Comparison of ENCODE assay signal across 8 cellular contexts in genomic region chr1:33081554-33082305, GRCh38. TPM values are rescaled to one million over a fixed set of nuclear protein-coding genes. Genes with fewer than 3 reads are reported as not detected.
A peak's percentile ranks its signal among the peaks of the same experiment; 100 is the strongest.
DNase-seq lines count a peak whose midpoint lies in the region; ATAC-seq, FAIRE-seq and TF ChIP-seq lines count a peak whose summit lies in the region.

No MANE protein-coding gene starts in this region.

- no peaks in the 10 kb centered on the region for H3K4me1 ChIP-seq in iPS-18a (ENCODE audit: control insufficient read depth, low read depth, low read length)
- H3K4me1 ChIP-seq in small intestine (ENCODE audit: control insufficient read depth in 2 of 2, insufficient read depth in 1 of 2, low read depth in 1 of 2, low read length in 1 of 2), result peaks cover 0 to 4% of the 10 kb centered on the region in 2 donors

- H3K36me3 Mint-ChIP-seq in activated T-helper 2 cell treated with anti-CD3 and anti-CD28 coated beads, Interferon-gamma antibody, Interleukin-2, Interleukin-4, amounts not matched to agents 10 μg/mL and 5 μg/mL and 100 μg/mL, durations not matched to agents 14 hours and 24 hours and 36 hours (ENCODE audit: low read depth), result no peaks in the 10 kb centered on the region

- WGBS in small intestine, 3 donors, result 4 to 9% (median 6%) methylated on average over 35 of the region's 35 CpGs

- H3K4me1 Mint-ChIP-seq in activated T-helper 2 cell treated with anti-CD3 and anti-CD28 coated beads, Interferon-gamma antibody, Interleukin-2, Interleukin-4, amounts not matched to agents 10 μg/mL and 5 μg/mL and 100 μg/mL, durations not matched to agents 14 hours and 24 hours and 36 hours (ENCODE audit: low read depth), result peaks cover 22% of the 10 kb centered on the region

- peak overlapping the region; percentile 70 for H3K4me3 Mint-ChIP-seq in activated T-helper 2 cell treated with anti-CD3 and anti-CD28 coated beads, Interferon-gamma antibody, Interleukin-2, Interleukin-4, amounts not matched to agents 10 μg/mL and 5 μg/mL and 100 μg/mL, durations not matched to agents 14 hours and 24 hours and 36 hours (ENCODE audit: low read depth)

- no peaks in the 10 kb centered on the region for H3K36me3 ChIP-seq in iPS-18a (ENCODE audit: control insufficient read depth, low read depth, low read length)
- H3K36me3 ChIP-seq in small intestine (ENCODE audit: control insufficient read depth in 2 of 2, insufficient read depth in 2 of 2, low read length in 2 of 2), result no peaks in the 10 kb centered on the region

- H3K9me3 ChIP-seq in iPS-18a (ENCODE audit: control insufficient read depth, low read depth, low read length), result no peaks in the 10 kb centered on the region
- H3K9me3 ChIP-seq in small intestine (ENCODE audit: control insufficient read depth, low read depth), result no peaks in the 10 kb centered on the region

- FAIRE-seq in small intestine (lab: Jason Lieb, UNC), result no peak
- FAIRE-seq in frontal cortex (lab: Jason Lieb, UNC), result no peak

- no peak for ATAC-seq in HG02973 (IDR thresholded peaks at IDR 0.05; ENCODE audit: unreplicated experiment)
- no peak for ATAC-seq in GM19023 (IDR thresholded peaks at IDR 0.05; ENCODE audit: unreplicated experiment)

- peak overlapping the region; percentile 69 for H3K4me3 ChIP-seq in HFF-Myc (replicated peaks; ENCODE audit: low read depth, low read length)
- peak overlapping the region; percentile 64 for H3K4me3 ChIP-seq in iPS-18a (ENCODE audit: low read length)
- peak overlapping the region; percentile 49 to 68 for H3K4me3 ChIP-seq in small intestine (ENCODE audit: low read depth in 1 of 2, low read length in 2 of 2)

- no peak overlapping the region for H3K27ac Mint-ChIP-seq in activated T-helper 2 cell treated with anti-CD3 and anti-CD28 coated beads, Interferon-gamma antibody, Interleukin-2, Interleukin-4, amounts not matched to agents 10 μg/mL and 5 μg/mL and 100 μg/mL, durations not matched to agents 14 hours and 24 hours and 36 hours

- no peak for TF ChIP-seq CTCF in HFF-Myc (IDR thresholded peaks at IDR 0.05; ENCODE audit: low read depth, low read length, missing control alignments)

- no peak overlapping the region for H3K9ac ChIP-seq in iPS-18a (ENCODE audit: low read length)

- H3K9me3 Mint-ChIP-seq in activated T-helper 2 cell treated with anti-CD3 and anti-CD28 coated beads, Interferon-gamma antibody, Interleukin-2, Interleukin-4, amounts not matched to agents 10 μg/mL and 5 μg/mL and 100 μg/mL, durations not matched to agents 14 hours and 24 hours and 36 hours, result no peaks in the 10 kb centered on the region

- H3K27ac ChIP-seq in iPS-18a (ENCODE audit: low read length) (no peak overlapping the region), small intestine (ENCODE audit: low read depth in 1 of 2, low read length in 1 of 2) (no peak overlapping the region)

- intact Hi-C loops in activated T-helper 2 cell treated with anti-CD3 and anti-CD28 coated beads, Interferon-gamma antibody, Interleukin-2, Interleukin-4, amounts not matched to agents 10 μg/mL and 5 μg/mL and 100 μg/mL, durations not matched to agents 14 hours and 24 hours and 36 hours (cut with micrococcal nuclease), result loop anchor here (1.0 to 5.0 kb wide), 3 partner anchors 18 to 46 kb away; partner anchors contain the start of gene AK2

- H3K27me3 Mint-ChIP-seq in activated T-helper 2 cell treated with anti-CD3 and anti-CD28 coated beads, Interferon-gamma antibody, Interleukin-2, Interleukin-4, amounts not matched to agents 10 μg/mL and 5 μg/mL and 100 μg/mL, durations not matched to agents 14 hours and 24 hours and 36 hours (ENCODE audit: low read depth), result peaks cover 25% of the 10 kb centered on the region

- DNase-seq in HFF-Myc (ENCODE audit: extremely low read depth, low read depth) (no peak), small intestine (no peak), dermis blood vessel endothelial cell (no peak), frontal cortex (ENCODE audit: low spot score in 2 of 2) (no peak)
- DNase-seq in activated T-helper 2 cell treated with anti-CD3 and anti-CD28 coated beads, Interferon-gamma antibody, Interleukin-2, Interleukin-4, amounts not matched to agents 10 μg/mL and 5 μg/mL and 100 μg/mL, durations not matched to agents 14 hours and 24 hours and 36 hours (ENCODE audit: low spot score), result no peak

- H3K27me3 ChIP-seq in iPS-18a (ENCODE audit: control insufficient read depth, insufficient read depth, low read length) (peaks cover 53% of the 10 kb centered on the region), small intestine (ENCODE audit: control insufficient read depth in 2 of 2, insufficient read depth in 2 of 2, low read length in 2 of 2) (no peaks in the 10 kb centered on the region)

RNA-seq across cellular contexts. Expression of gene AZIN2, which starts 0.8 kb away (rescaled TPM):
- total RNA-seq in activated T-helper 2 cell treated with anti-CD3 and anti-CD28 coated beads, Interferon-gamma antibody, Interleukin-2, Interleukin-4, amounts not matched to agents 10 μg/mL and 5 μg/mL and 100 μg/mL, durations not matched to agents 14 hours and 24 hours and 36 hours, result 2.4 and 2.9 TPM in 2 replicates
- 1 to 10 TPM in 2 of 3 donors, not detected in 1; 1.1 to 1.6 TPM for polyA plus RNA-seq in small intestine
- 0.28 and 2.2 TPM in 2 replicates for total RNA-seq in dermis blood vessel endothelial cell
- 11.8 TPM for total RNA-seq in frontal cortex

RNA-seq across cellular contexts. Expression of gene AK2, which starts 45.0 kb away (rescaled TPM):
- total RNA-seq in activated T-helper 2 cell treated with anti-CD3 and anti-CD28 coated beads, Interferon-gamma antibody, Interleukin-2, Interleukin-4, amounts not matched to agents 10 μg/mL and 5 μg/mL and 100 μg/mL, durations not matched to agents 14 hours and 24 hours and 36 hours, result 349 TPM in 2 replicates
- 100 to 1,000 TPM; 180 to 208 (median 202) TPM for polyA plus RNA-seq in small intestine
- total RNA-seq in dermis blood vessel endothelial cell (164 and 212 TPM in 2 replicates), frontal cortex (23.2 TPM)
